25 cellular contexts compared by ENCODE assay signal in genomic region chr1:36589006-36589405, GRCh38.
"Had no signal": no experiment of that assay in that cellular context is flagged by ENCODE, and none has a peak within 500 bp of the region (broad histone marks: within the 10 kb centered on the region; RNA-seq: fewer than 3 reads in every experiment).

No MANE protein-coding gene starts in this region.

- H3K36me3 ChIP-seq: esophagus squamous epithelium, gastrocnemius medialis, heart right ventricle, lower lobe of right lung, sigmoid colon, stomach, suprapubic skin, tibial nerve, uterus had no signal

- H3K4me1 Mint-ChIP-seq: activated naive CD4-positive, alpha-beta T cell treated with anti-CD3 and anti-CD28 coated beads, Interleukin-2, amount 10 ng/mL, durations not matched to agents 7 days and 5 days; activated naive CD8-positive, alpha-beta T cell treated with anti-CD3 and anti-CD28 coated beads, Interleukin-2, amount 50 U/mL, for 24 hours had no signal

- H3K27me3 ChIP-seq: uterus had no signal

- H3K4me1 ChIP-seq: gastrocnemius medialis, heart right ventricle, lower lobe of right lung, sigmoid colon, stomach, uterus had no signal

- H3K9me3 Mint-ChIP-seq: activated CD4-positive, alpha-beta memory T cell treated with anti-CD3 and anti-CD28 coated beads, Interleukin-2, amount 10 ng/mL, durations not matched to agents 7 days and 5 days; activated naive CD4-positive, alpha-beta T cell treated with anti-CD3 and anti-CD28 coated beads, Interleukin-2, amount 10 ng/mL, durations not matched to agents 7 days and 5 days; activated naive CD8-positive, alpha-beta T cell treated with anti-CD3 and anti-CD28 coated beads, Interleukin-2, amount 50 U/mL, for 24 hours; activated T-cell treated with anti-CD3 and anti-CD28 coated beads, Interleukin-2, amount 50 U/mL, for 72 hours; endodermal cell; naive thymus-derived CD4-positive, alpha-beta T cell; stimulated activated memory B cell treated with anti-CD40 and anti-IgM and Interleukin-4, amounts not matched to agents 10 μg/mL and 1 μg/mL and 100 μg/mL, for 72 hours had no signal

- H3K36me3 Mint-ChIP-seq: activated naive CD4-positive, alpha-beta T cell treated with anti-CD3 and anti-CD28 coated beads, Interleukin-2, amount 10 ng/mL, durations not matched to agents 7 days and 5 days; naive thymus-derived CD4-positive, alpha-beta T cell; stimulated activated memory B cell treated with anti-CD40 and anti-IgM and Interleukin-4, amounts not matched to agents 10 μg/mL and 1 μg/mL and 100 μg/mL, for 72 hours had no signal

- H3K4me3 ChIP-seq: esophagus squamous epithelium, gastrocnemius medialis, heart right ventricle, lower lobe of right lung, sigmoid colon, smooth muscle cell, stomach, suprapubic skin, tibial nerve, uterus had no signal

- ATAC-seq: activated naive CD8-positive, alpha-beta T cell treated with anti-CD3 and anti-CD28 coated beads, Interleukin-2, amount 50 U/mL, for 24 hours; activated T-cell treated with anti-CD3 and anti-CD28 coated beads, Interleukin-2, amount 50 U/mL, for 72 hours; gastrocnemius medialis; heart right ventricle; left lobe of liver; lower lobe of right lung; naive thymus-derived CD4-positive, alpha-beta T cell had no signal

- H3K4me3 Mint-ChIP-seq: activated CD4-positive, alpha-beta memory T cell treated with anti-CD3 and anti-CD28 coated beads, Interleukin-2, amount 10 ng/mL, durations not matched to agents 7 days and 5 days; activated naive CD4-positive, alpha-beta T cell treated with anti-CD3 and anti-CD28 coated beads, Interleukin-2, amount 10 ng/mL, durations not matched to agents 7 days and 5 days; activated naive CD8-positive, alpha-beta T cell treated with anti-CD3 and anti-CD28 coated beads, Interleukin-2, amount 50 U/mL, for 24 hours; activated T-cell treated with anti-CD3 and anti-CD28 coated beads, Interleukin-2, amount 50 U/mL, for 72 hours; endodermal cell; naive thymus-derived CD4-positive, alpha-beta T cell; stimulated activated memory B cell treated with anti-CD40 and anti-IgM and Interleukin-4, amounts not matched to agents 10 μg/mL and 1 μg/mL and 100 μg/mL, for 72 hours had no signal

- H3K27ac ChIP-seq: esophagus squamous epithelium, gastrocnemius medialis, heart right ventricle, lower lobe of right lung, sigmoid colon, stomach, suprapubic skin, tibial nerve, uterus had no signal

- H3K4me2 ChIP-seq: smooth muscle cell had no signal

- H3K27ac Mint-ChIP-seq: activated CD4-positive, alpha-beta memory T cell treated with anti-CD3 and anti-CD28 coated beads, Interleukin-2, amount 10 ng/mL, durations not matched to agents 7 days and 5 days; activated naive CD4-positive, alpha-beta T cell treated with anti-CD3 and anti-CD28 coated beads, Interleukin-2, amount 10 ng/mL, durations not matched to agents 7 days and 5 days; activated naive CD8-positive, alpha-beta T cell treated with anti-CD3 and anti-CD28 coated beads, Interleukin-2, amount 50 U/mL, for 24 hours; activated T-cell treated with anti-CD3 and anti-CD28 coated beads, Interleukin-2, amount 50 U/mL, for 72 hours; endodermal cell; naive thymus-derived CD4-positive, alpha-beta T cell; progenitor cell of endocrine pancreas; stimulated activated memory B cell treated with anti-CD40 and anti-IgM and Interleukin-4, amounts not matched to agents 10 μg/mL and 1 μg/mL and 100 μg/mL, for 72 hours had no signal

- DNase-seq: activated CD4-positive, alpha-beta memory T cell treated with anti-CD3 and anti-CD28 coated beads, Interleukin-2, amount 10 ng/mL, durations not matched to agents 7 days and 5 days; activated CD4-positive, alpha-beta T cell treated with anti-CD3 and anti-CD28 coated beads for 4 hours; activated CD4-positive, CD25-positive, alpha-beta regulatory T cell; activated effector memory CD4-positive, alpha-beta T cell treated with anti-CD3 and anti-CD28 coated beads, Interleukin-2, amount 50 U/mL, for 16 hours; activated naive CD4-positive, alpha-beta T cell treated with anti-CD3 and anti-CD28 coated beads, Interleukin-2, amount 10 ng/mL, durations not matched to agents 7 days and 5 days; activated naive CD8-positive, alpha-beta T cell treated with anti-CD3 and anti-CD28 coated beads, Interleukin-2, amount 50 U/mL, for 24 hours; activated T-cell treated with anti-CD3 and anti-CD28 coated beads, Interleukin-2, amount 50 U/mL, for 72 hours; cortex of kidney; endodermal cell; esophagus squamous epithelium; gastrocnemius medialis; heart right ventricle; naive thymus-derived CD4-positive, alpha-beta T cell; retina; sigmoid colon; stimulated activated CD4-positive, alpha-beta T cell treated with anti-CD3 and anti-CD28 coated beads, Interleukin-15, amount 100 ng/mL, for 24 hours; stomach; uterus had no signal
